In genomic region chr4:151962138-151962845, GRCh38 we compare ENCODE assay signal across 17 cellular contexts.
"Had no signal": no experiment of that assay in that cellular context is flagged by ENCODE, and none has a peak within 500 bp of the region (broad histone marks: within the 10 kb centered on the region; RNA-seq: fewer than 3 reads in every experiment).

No MANE protein-coding gene starts in this region.

- H3K27ac Mint-ChIP-seq: activated CD4-positive, alpha-beta memory T cell treated with anti-CD3 and anti-CD28 coated beads, Interleukin-2, amount 10 ng/mL, durations not matched to agents 7 days and 5 days; activated naive CD8-positive, alpha-beta T cell treated with anti-CD3 and anti-CD28 coated beads for 36 hours; stimulated activated effector memory CD8-positive, alpha-beta T cell treated with anti-CD3 and anti-CD28 coated beads, Interleukin-12 subunit alpha, Interleukin-12 subunit beta, amount 100 ng/mL, for 72 hours had no signal

- H3K27me3 Mint-ChIP-seq: activated naive CD8-positive, alpha-beta T cell treated with anti-CD3 and anti-CD28 coated beads for 36 hours had no signal

- H3K27me3 ChIP-seq: ascending aorta, esophagus squamous epithelium, gastroesophageal sphincter, ovary, tibial nerve, vagina had no signal

- DNase-seq: activated CD4-positive, alpha-beta memory T cell treated with anti-CD3 and anti-CD28 coated beads, Interleukin-2, amount 10 ng/mL, durations not matched to agents 7 days and 5 days; activated CD4-positive, alpha-beta T cell treated with anti-CD3 and anti-CD28 coated beads for 1 hour; activated gamma-delta T cell treated with Interleukin-2 at 50 U/mL for 16 hours; activated naive CD8-positive, alpha-beta T cell treated with anti-CD3 and anti-CD28 coated beads for 36 hours; activated T-cell treated with anti-CD3 and anti-CD28 coated beads, Interleukin-2, amount 50 U/mL, for 48 hours; esophagus squamous epithelium; left ventricle myocardium superior; mesendoderm; ovary; T-helper 9 cell had no signal

- H3K4me3 ChIP-seq: ascending aorta, esophagus squamous epithelium, gastroesophageal sphincter, ovary, smooth muscle cell, tibial nerve, vagina had no signal

- ATAC-seq: gastroesophageal sphincter; stimulated activated effector memory CD8-positive, alpha-beta T cell treated with anti-CD3 and anti-CD28 coated beads, Interleukin-12 subunit alpha, Interleukin-12 subunit beta, amount 100 ng/mL, for 72 hours had no signal

- H3K4me1 Mint-ChIP-seq: activated CD4-positive, alpha-beta memory T cell treated with anti-CD3 and anti-CD28 coated beads, Interleukin-2, amount 10 ng/mL, durations not matched to agents 7 days and 5 days; activated naive CD8-positive, alpha-beta T cell treated with anti-CD3 and anti-CD28 coated beads for 36 hours; stimulated activated effector memory CD8-positive, alpha-beta T cell treated with anti-CD3 and anti-CD28 coated beads, Interleukin-12 subunit alpha, Interleukin-12 subunit beta, amount 100 ng/mL, for 72 hours had no signal

- H3K9me3 Mint-ChIP-seq: activated naive CD8-positive, alpha-beta T cell treated with anti-CD3 and anti-CD28 coated beads for 36 hours; stimulated activated effector memory CD8-positive, alpha-beta T cell treated with anti-CD3 and anti-CD28 coated beads, Interleukin-12 subunit alpha, Interleukin-12 subunit beta, amount 100 ng/mL, for 72 hours had no signal

- H3K36me3 ChIP-seq: ascending aorta, esophagus squamous epithelium, gastroesophageal sphincter, ovary, tibial nerve, vagina had no signal

- H3K4me1 ChIP-seq: ascending aorta, vagina had no signal

- H3K27ac ChIP-seq: ascending aorta, esophagus squamous epithelium, gastroesophageal sphincter, ovary, tibial nerve, vagina had no signal

- H3K4me3 Mint-ChIP-seq: activated CD4-positive, alpha-beta memory T cell treated with anti-CD3 and anti-CD28 coated beads, Interleukin-2, amount 10 ng/mL, durations not matched to agents 7 days and 5 days; activated naive CD8-positive, alpha-beta T cell treated with anti-CD3 and anti-CD28 coated beads for 36 hours; neural crest cell; stimulated activated effector memory CD8-positive, alpha-beta T cell treated with anti-CD3 and anti-CD28 coated beads, Interleukin-12 subunit alpha, Interleukin-12 subunit beta, amount 100 ng/mL, for 72 hours had no signal

- H3K4me2 ChIP-seq: smooth muscle cell had no signal

- H3K9me3 ChIP-seq: ascending aorta, esophagus squamous epithelium, gastroesophageal sphincter, ovary, tibial nerve, vagina had no signal

- H3K36me3 Mint-ChIP-seq: activated naive CD8-positive, alpha-beta T cell treated with anti-CD3 and anti-CD28 coated beads for 36 hours; stimulated activated effector memory CD8-positive, alpha-beta T cell treated with anti-CD3 and anti-CD28 coated beads, Interleukin-12 subunit alpha, Interleukin-12 subunit beta, amount 100 ng/mL, for 72 hours had no signal
